Comparison of ENCODE assay signal across 21 cellular contexts in genomic region chr3:39387411-39387975, GRCh38. TPM values are rescaled to one million over a fixed set of nuclear protein-coding genes. Genes with fewer than 3 reads are reported as not detected.
A peak's percentile ranks its signal among the peaks of the same experiment; 100 is the strongest.
DNase-seq lines count a peak whose midpoint lies in the region; ATAC-seq and TF ChIP-seq lines count a peak whose summit lies in the region.
"Had no signal": no experiment of that assay in that cellular context is flagged by ENCODE, and none has a peak within 500 bp of the region (broad histone marks: within the 10 kb centered on the region; RNA-seq: fewer than 3 reads in every experiment).

No MANE protein-coding gene starts in this region.

- no peaks in the 10 kb centered on the region for H3K9me3 Mint-ChIP-seq in CD4-positive, alpha-beta T cell
- H3K9me3 Mint-ChIP-seq in activated B cell treated with CpG ODN at 0.5 μM for 24 hours, result no peaks in the 10 kb centered on the region
- H3K9me3 Mint-ChIP-seq: CD14-positive monocyte, nephron had no signal

- H3K27me3 Mint-ChIP-seq in CD4-positive, alpha-beta T cell, result no peaks in the 10 kb centered on the region
- no peaks in the 10 kb centered on the region for H3K27me3 Mint-ChIP-seq in activated B cell treated with CpG ODN at 0.5 μM for 24 hours

- no peak overlapping the region for H2AFZ ChIP-seq in DND-41 (ENCODE audit: low read depth, low read length)
- H2AFZ ChIP-seq: PC-9 had no signal

- WGBS in lung, 2 donors, result 62 to 87% methylated on average over 1 of the region's 1 CpG
- WGBS in prostate gland, result 91% methylated on average over 1 of the region's 1 CpG

- DNase-seq in CD4-positive, alpha-beta T cell, result no peak
- DNase-seq in DND-41 (no peak), activated B cell treated with CpG ODN at 0.5 μM for 24 hours (no peak), lung (ENCODE audit: low spot score) (peak; percentile 14), prostate gland (ENCODE audit: low spot score) (no peak), NCI-H1105 treated with DMSO at 0.1 percent for 48 hours (lab: John Stamatoyannopoulos, UW) (no peak)
- DNase-seq: activated gamma-delta T cell treated with Interleukin-2 at 50 U/mL for 16 hours; hypothalamus; KBM-7; left colon; NCI-H1417 treated with DMSO at 0.1 percent for 48 hours; PC-9; stimulated activated CD4-positive, alpha-beta T cell treated with anti-CD3 and anti-CD28 coated beads, Interleukin-15, amount 100 ng/mL, for 24 hours had no signal

- peaks cover 98% of the 10 kb centered on the region for H3K79me2 ChIP-seq in DND-41 (ENCODE audit: insufficient read depth, low read length)

- peak overlapping the region; percentile 5 for H3K4me3 Mint-ChIP-seq in CD4-positive, alpha-beta T cell
- H3K4me3 Mint-ChIP-seq in activated B cell treated with CpG ODN at 0.5 μM for 24 hours, result peak overlapping the region; percentile 25
- H3K4me3 Mint-ChIP-seq: CD14-positive monocyte had no signal

- CTCF ChIA-PET in CD4-positive, alpha-beta T cell (lab: Charles Lee), result no interaction called here
- CTCF ChIA-PET in activated B cell treated with CpG ODN at 0.5 μM for 24 hours (lab: Charles Lee), result interaction anchor here (4.2 kb wide), 1 partner anchor 20 kb away, joined by 16 read pairs; the partner anchor contains the start of gene RPSA

- no peaks in the 10 kb centered on the region for H3K27me3 ChIP-seq in CD4-positive, alpha-beta T cell (ENCODE audit: control insufficient read depth, insufficient read depth, low read length)
- no peaks in the 10 kb centered on the region for H3K27me3 ChIP-seq in DND-41 (ENCODE audit: insufficient read depth, low read length, poor library complexity)
- no peaks in the 10 kb centered on the region for H3K27me3 ChIP-seq in lung (ENCODE audit: control insufficient read depth, insufficient read depth)
- no peaks in the 10 kb centered on the region for H3K27me3 ChIP-seq in prostate gland (replicated peaks; ENCODE audit: insufficient read depth)

- H3K4me3 ChIP-seq in DND-41 (ENCODE audit: low read depth in 1 of 2, low read length in 2 of 2), result peak overlapping the region in 1 of 2 experiments; percentile 30; a peak in 1 of 4 replicates
- no peak overlapping the region for H3K4me3 ChIP-seq in lung
- H3K4me3 ChIP-seq in prostate gland, result no peak overlapping the region
- H3K4me3 ChIP-seq: PC-9 had no signal

- H3K27ac ChIP-seq in CD4-positive, alpha-beta T cell (ENCODE audit: low read depth, low read length), result no peak overlapping the region
- H3K27ac ChIP-seq in DND-41 (ENCODE audit: low read length), result peak overlapping the region; percentile 36; the same call in 1 of the 2 replicates
- no peak overlapping the region for H3K27ac ChIP-seq in lung (ENCODE audit: low read depth in 1 of 2, low read length in 1 of 2)
- H3K27ac ChIP-seq in prostate gland, result no peak overlapping the region
- H3K27ac ChIP-seq: PC-9 had no signal

- H4K20me1 ChIP-seq in DND-41 (ENCODE audit: insufficient read depth, low read length), result peaks cover 77% of the 10 kb centered on the region

- peak overlapping the region; percentile 91; the same call in 1 of the 2 replicates for H3K4me2 ChIP-seq in DND-41 (ENCODE audit: insufficient read depth, low read length)
- H3K4me2 ChIP-seq: PC-9 had no signal

- intact Hi-C loops in CD4-positive, alpha-beta T cell (cut with DNase I, micrococcal nuclease), result loop anchor here (10.0 kb wide), 3 partner anchors 1067 to 1383 kb away; partner anchors contain the start of genes RPL14 (in 1 of the 2) and ZNF621 (in 1 of the 2)
- intact Hi-C loops in activated B cell treated with CpG ODN at 0.5 μM for 24 hours (cut with micrococcal nuclease), result loop anchor here (10.0 kb wide), 3 partner anchors 1067 to 1223 kb away; partner anchors contain the start of genes OXSR1, RPL14 and ZNF621
- intact Hi-C loops in prostate gland (cut with DNase I), result loop anchor here (10.0 kb wide), 3 partner anchors 203 to 1067 kb away; partner anchors contain the start of gene RPL14

- TF ChIP-seq CTCF in CD4-positive, alpha-beta T cell (IDR thresholded peaks at IDR 0.05), result no peak
- TF ChIP-seq CTCF in DND-41 (IDR thresholded peaks at IDR 0.05; ENCODE audit: borderline replicate concordance, extremely low read depth, low read length, poor library complexity, severe bottlenecking) (no peak), activated B cell treated with CpG ODN at 0.5 μM for 24 hours (IDR thresholded peaks at IDR 0.05) (no peak), lung (IDR thresholded peaks at IDR 0.05; ENCODE audit: control extremely low read depth, extremely low read depth) (no peak), prostate gland (IDR thresholded peaks at IDR 0.05) (no peak)

- H3K4me1 Mint-ChIP-seq in CD4-positive, alpha-beta T cell (ENCODE audit: low read depth), result peaks cover 72% of the 10 kb centered on the region
- H3K4me1 Mint-ChIP-seq in activated B cell treated with CpG ODN at 0.5 μM for 24 hours, result peaks cover 79% of the 10 kb centered on the region

- peaks cover 65% of the 10 kb centered on the region for H3K36me3 ChIP-seq in DND-41 (ENCODE audit: insufficient read depth, low read length)
- peaks cover 19 to 26% of the 10 kb centered on the region in 2 donors for H3K36me3 ChIP-seq in lung (ENCODE audit: control insufficient read depth in 2 of 2, insufficient read depth in 2 of 2, low read length in 2 of 2)
- peaks cover 5 to 18% of the 10 kb centered on the region in 2 donors for H3K36me3 ChIP-seq in prostate gland

- H3K9me3 ChIP-seq in CD4-positive, alpha-beta T cell (ENCODE audit: control insufficient read depth, low read length), result no peaks in the 10 kb centered on the region
- H3K9me3 ChIP-seq in DND-41 (ENCODE audit: insufficient read depth, low read length, severe bottlenecking) (no peaks in the 10 kb centered on the region), lung (ENCODE audit: control insufficient read depth in 2 of 2, insufficient read depth in 1 of 2, low read length in 1 of 2) (no peaks in the 10 kb centered on the region), prostate gland (no peaks in the 10 kb centered on the region)

- H3K9ac ChIP-seq in DND-41 (ENCODE audit: low read depth, low read length), result 0 out of 2 replicates have a peak overlapping the region, but pooled peaks have one; percentile 0

- TF ChIP-seq POLR2A in prostate gland (IDR thresholded peaks at IDR 0.05), result no peak

- POLR2A ChIA-PET in CD4-positive, alpha-beta T cell (lab: Charles Lee), result interaction anchor here (1.8 kb wide), 1 partner anchor 19 kb away, joined by 8 read pairs; the partner anchor contains the start of gene RPSA
- POLR2A ChIA-PET in activated B cell treated with CpG ODN at 0.5 μM for 24 hours (lab: Charles Lee), result interaction anchor here (8.0 kb wide), 1 partner anchor 19 kb away, joined by 101 read pairs; the partner anchor contains the start of gene RPSA

- H3K4me1 ChIP-seq in DND-41 (ENCODE audit: insufficient read depth, low read length), result peaks cover 44% of the 10 kb centered on the region
- H3K4me1 ChIP-seq in lung (ENCODE audit: control insufficient read depth in 2 of 2, insufficient read depth in 2 of 2, low read length in 2 of 2), result peaks cover 0 to 12% of the 10 kb centered on the region in 2 donors
- H3K4me1 ChIP-seq in prostate gland (replicated peaks), result no peaks in the 10 kb centered on the region

- no peak for ATAC-seq in CD4-positive, alpha-beta T cell (ENCODE audit: poor library complexity)
- ATAC-seq in DND-41 (ENCODE audit: insufficient read depth, low read depth) (no peak), activated B cell treated with CpG ODN at 0.5 μM for 24 hours (ENCODE audit: low read depth) (no peak), lung (ENCODE audit: insufficient read depth, low FRiP score) (no peak), GM19463 (IDR thresholded peaks at IDR 0.05; ENCODE audit: unreplicated experiment) (no peak), GM21576 (IDR thresholded peaks at IDR 0.05; ENCODE audit: unreplicated experiment) (no peak)
- ATAC-seq: HCT116, left colon, SK-N-SH treated with all-trans-retinoic acid at 6 μM for 48 hours had no signal

- H3K27ac Mint-ChIP-seq in CD4-positive, alpha-beta T cell, result peak overlapping the region; percentile 34
- peak overlapping the region; percentile 91 for H3K27ac Mint-ChIP-seq in activated B cell treated with CpG ODN at 0.5 μM for 24 hours
- H3K27ac Mint-ChIP-seq: nephron had no signal

- peaks cover 56% of the 10 kb centered on the region for H3K36me3 Mint-ChIP-seq in CD4-positive, alpha-beta T cell (ENCODE audit: low read depth)
- peaks cover 49% of the 10 kb centered on the region for H3K36me3 Mint-ChIP-seq in activated B cell treated with CpG ODN at 0.5 μM for 24 hours (ENCODE audit: low read depth)

RNA-seq across cellular contexts. Expression of gene SLC25A38, which starts 4.3 kb away (rescaled TPM):
- total RNA-seq in CD4-positive, alpha-beta T cell, result 10 to 100 TPM; 43.2 to 44.7 TPM
- total RNA-seq in activated B cell treated with CpG ODN at 0.5 μM for 24 hours (51.6 and 52.9 TPM in 2 replicates), lung (10 to 100 TPM; 26.7 to 31.0 TPM), prostate gland (10 to 100 TPM; 36.7 to 72.4 TPM)
- 10 to 100 TPM; 24.8 to 28.1 TPM for polyA plus RNA-seq in lung

RNA-seq across cellular contexts. Expression of gene RPSA, which starts 19.0 kb away (rescaled TPM):
- total RNA-seq in CD4-positive, alpha-beta T cell, result 1,000 to 10,000 TPM; 1,930 to 1,974 TPM
- total RNA-seq in activated B cell treated with CpG ODN at 0.5 μM for 24 hours (2,697 and 2,952 TPM in 2 replicates), lung (1,000 to 10,000 TPM in 1 of 2 donors, 100 to 1,000 TPM in 1; 657 to 1,053 TPM), prostate gland (1,000 to 10,000 TPM in 1 of 2 donors, 100 to 1,000 TPM in 1; 732 to 1,080 TPM)
- 1,000 to 10,000 TPM; 1,464 to 1,968 TPM for polyA plus RNA-seq in lung

RNA-seq across cellular contexts. Expression of gene CCR8, which starts 58.0 kb away (rescaled TPM):
- total RNA-seq in CD4-positive, alpha-beta T cell, result 1 to 10 TPM; 1.3 to 2.1 TPM
- total RNA-seq in activated B cell treated with CpG ODN at 0.5 μM for 24 hours, result not detected in 2 replicates
- total RNA-seq in lung, result not detected
- under 1 TPM in 1 of 2 donors, not detected in 1; 0.06 TPM for polyA plus RNA-seq in lung
- not detected for total RNA-seq in prostate gland
- total RNA-seq: left colon, NCI-H460, PC-9, temporal lobe had no signal
- polyA plus RNA-seq: CD14-positive monocyte had no signal
